In the genomic region with DNA sequence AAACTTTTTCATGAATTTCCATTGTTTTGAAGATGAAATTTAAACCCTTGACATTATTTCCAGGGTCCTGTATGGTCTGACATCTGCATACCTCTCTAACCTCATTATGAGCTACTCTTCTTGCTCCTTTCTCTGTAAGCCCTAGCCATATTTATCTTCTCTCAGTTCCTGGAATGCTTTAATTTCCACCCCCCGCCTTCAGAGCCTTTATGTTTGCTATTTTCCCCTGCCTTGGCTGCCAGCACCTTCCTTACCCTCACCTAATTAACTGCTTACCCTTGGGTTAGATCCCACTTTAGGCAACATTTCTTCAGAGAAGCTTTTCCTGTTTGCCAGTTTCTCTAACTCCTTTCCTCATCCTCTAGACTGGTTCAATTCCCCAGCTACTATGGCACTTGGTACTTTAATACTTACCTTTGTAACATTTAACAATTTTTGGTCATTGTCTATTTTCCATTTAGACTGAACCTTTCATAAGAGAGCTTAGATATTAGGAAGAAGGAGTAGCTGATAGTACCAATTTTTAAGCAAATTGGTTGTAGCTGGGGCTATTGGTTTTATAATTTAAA, we compare ENCODE assay signal across 16 cellular contexts. TPM values are rescaled to one million over a fixed set of nuclear protein-coding genes. Genes with fewer than 3 reads are reported as not detected.
DNase-seq lines count a peak whose midpoint lies in the region; ATAC-seq, FAIRE-seq and TF ChIP-seq lines count a peak whose summit lies in the region.
"Had no signal": no experiment of that assay in that cellular context is flagged by ENCODE, and none has a peak within 500 bp of the region (broad histone marks: within the 10 kb centered on the region; RNA-seq: fewer than 3 reads in every experiment).

No MANE protein-coding gene starts in this region.

- in situ Hi-C loops in HepG2 (cut with HindIII; ENCODE audit: extremely low pct_ligation_motif_present, low pct_unique_long_range_greater_than_20kb) = no loop called here

- ATAC-seq in natural killer cell (no peak), HepG2 (peak; percentile 31; the same call in 1 of the 3 replicates), GM18502 (IDR thresholded peaks at IDR 0.05; ENCODE audit: poor library complexity, unreplicated experiment) (no peak)
- ATAC-seq in natural killer cell treated with Interleukin-12 subunit alpha and Interleukin-12 subunit beta and Interleukin-15 and Interleukin-18, amount 100 ng/mL, for 72 hours = no peak
- peak; percentile 24 for ATAC-seq in activated T-helper 17 cell treated with anti-CD3 and anti-CD28 coated beads, Interleukin-2, amount 50 U/mL, for 72 hours (replicated peaks)
- ATAC-seq: mucosa of descending colon had no signal

- H3K4me1 Mint-ChIP-seq in natural killer cell = peaks cover 62% of the 10 kb centered on the region in 2 donors
- H3K4me1 Mint-ChIP-seq in natural killer cell treated with Interleukin-12 subunit alpha and Interleukin-12 subunit beta and Interleukin-15 and Interleukin-18, amount 100 ng/mL, for 72 hours (ENCODE audit: low read depth in 2 of 2) = peaks cover 26 to 30% of the 10 kb centered on the region in 2 donors
- peaks cover 43% of the 10 kb centered on the region for H3K4me1 Mint-ChIP-seq in activated T-helper 17 cell treated with anti-CD3 and anti-CD28 coated beads, Interleukin-2, amount 50 U/mL, for 72 hours

- no peak overlapping the region for H3K4me3 ChIP-seq in HepG2 (replicated peaks in 1 of 3; ENCODE audit: insufficient read depth in 1 of 3, low read depth in 2 of 3, low read length in 3 of 3)
- H3K4me3 ChIP-seq: mucosa of descending colon, vagina had no signal

- H3K9me3 Mint-ChIP-seq in natural killer cell = no peaks in the 10 kb centered on the region
- no peaks in the 10 kb centered on the region for H3K9me3 Mint-ChIP-seq in natural killer cell treated with Interleukin-12 subunit alpha and Interleukin-12 subunit beta and Interleukin-15 and Interleukin-18, amount 100 ng/mL, for 72 hours
- H3K9me3 Mint-ChIP-seq in activated T-helper 17 cell treated with anti-CD3 and anti-CD28 coated beads, Interleukin-2, amount 50 U/mL, for 72 hours = no peaks in the 10 kb centered on the region

- no TSS peak for BruUV-seq in HepG2 (replicated peaks; lab: Mats Ljungman, UMichigan)

- TF ChIP-seq POLR2A in HepG2 (IDR thresholded peaks at IDR 0.05; ENCODE audit: insufficient read depth in 1 of 2, low read depth in 2 of 2, low read length in 2 of 2) = no peak

- H4K20me1 ChIP-seq in HepG2 (ENCODE audit: insufficient read depth, low read length) = no peaks in the 10 kb centered on the region

- peaks cover 78% of the 10 kb centered on the region for H3K79me2 ChIP-seq in HepG2 (ENCODE audit: insufficient read depth, low read length)

- intact Hi-C loops in natural killer cell (cut with micrococcal nuclease) (loop anchor here (10.0 kb wide), 1 partner anchor 59 kb away; a partner anchor contains a TSS), HepG2 (cut with micrococcal nuclease; ENCODE audit: unreplicated experiment) (no loop called here)

- H3K36me3 Mint-ChIP-seq in natural killer cell = peaks cover 5% of the 10 kb centered on the region
- peaks cover 8% of the 10 kb centered on the region for H3K36me3 Mint-ChIP-seq in natural killer cell treated with Interleukin-12 subunit alpha and Interleukin-12 subunit beta and Interleukin-15 and Interleukin-18, amount 100 ng/mL, for 72 hours
- peaks cover 25% of the 10 kb centered on the region for H3K36me3 Mint-ChIP-seq in activated T-helper 17 cell treated with anti-CD3 and anti-CD28 coated beads, Interleukin-2, amount 50 U/mL, for 72 hours (ENCODE audit: low read depth)

- H3K4me3 Mint-ChIP-seq in natural killer cell = no peak overlapping the region
- no peak overlapping the region for H3K4me3 Mint-ChIP-seq in natural killer cell treated with Interleukin-12 subunit alpha and Interleukin-12 subunit beta and Interleukin-15 and Interleukin-18, amount 100 ng/mL, for 72 hours
- peak overlapping the region; percentile 28 for H3K4me3 Mint-ChIP-seq in activated T-helper 17 cell treated with anti-CD3 and anti-CD28 coated beads, Interleukin-2, amount 50 U/mL, for 72 hours

- peak overlapping the region; percentile 7 to 62 for H3K27ac Mint-ChIP-seq in natural killer cell
- no peak overlapping the region for H3K27ac Mint-ChIP-seq in natural killer cell treated with Interleukin-12 subunit alpha and Interleukin-12 subunit beta and Interleukin-15 and Interleukin-18, amount 100 ng/mL, for 72 hours
- H3K27ac Mint-ChIP-seq in activated T-helper 17 cell treated with anti-CD3 and anti-CD28 coated beads, Interleukin-2, amount 50 U/mL, for 72 hours = peak overlapping the region; percentile 5

- H3K4me1 ChIP-seq in HepG2 (ENCODE audit: insufficient read depth, low read length) = peaks cover 53% of the 10 kb centered on the region

- POLR2A ChIA-PET in HepG2 (lab: Yijun Ruan, JAX) = interaction anchor here (1.4 to 2.9 kb wide), 2 partner anchors 19 to 215 kb away, joined by 3 to 17 read pairs; a partner anchor contains a TSS

- no peaks in the 10 kb centered on the region for H3K27me3 ChIP-seq in HepG2 (ENCODE audit: control insufficient read depth in 1 of 2, insufficient read depth in 2 of 2, low read length in 2 of 2)
- H3K27me3 ChIP-seq: vagina had no signal

- no peak overlapping the region for H3K27ac ChIP-seq in HepG2 (ENCODE audit: extremely low read length, insufficient read depth, low read length)
- H3K27ac ChIP-seq: vagina had no signal

- no peak overlapping the region for H3K9ac ChIP-seq in HepG2 (ENCODE audit: insufficient read depth, low read depth, low read length)

- TF ChIP-seq EP300 in HepG2 (IDR thresholded peaks at IDR 0.05; ENCODE audit: low read depth in 2 of 2, low read length in 2 of 2) (no peak), HepG2 (CRISPR knock-in tag; IDR thresholded peaks at IDR 0.05; ENCODE audit: borderline replicate concordance) (no peak)

- CTCF ChIA-PET in HepG2 (lab: Yijun Ruan, JAX; ENCODE audit: low intra/inter-chr PET ratio, low total read pairs) = no interaction called here

- H3K27me3 Mint-ChIP-seq in natural killer cell (ENCODE audit: low read depth in 2 of 2) = no peaks in the 10 kb centered on the region
- no peaks in the 10 kb centered on the region for H3K27me3 Mint-ChIP-seq in natural killer cell treated with Interleukin-12 subunit alpha and Interleukin-12 subunit beta and Interleukin-15 and Interleukin-18, amount 100 ng/mL, for 72 hours
- H3K27me3 Mint-ChIP-seq in activated T-helper 17 cell treated with anti-CD3 and anti-CD28 coated beads, Interleukin-2, amount 50 U/mL, for 72 hours = no peaks in the 10 kb centered on the region

- H3K9me3 ChIP-seq in HepG2 (ENCODE audit: low read length) = no peaks in the 10 kb centered on the region
- H3K9me3 ChIP-seq: mucosa of descending colon, vagina had no signal

- peaks cover 0 to 3% of the 10 kb centered on the region in 2 experiments; a peak in 3 of 5 replicates for H3K36me3 ChIP-seq in HepG2 (replicated peaks in 1 of 2; ENCODE audit: control insufficient read depth in 1 of 2, insufficient read depth in 2 of 2, low read length in 2 of 2)

- 56% methylated on average over 1 of the region's 1 CpG for WGBS in HepG2 (ENCODE audit: low lambda C conversion rate)

- no peak for FAIRE-seq in HepG2 (lab: Jason Lieb, UNC)

- TF ChIP-seq RAD21 in HepG2 (CRISPR knock-in tag; IDR thresholded peaks at IDR 0.05) = no peak

- DNase-seq in natural killer cell (no peak), HepG2 (ENCODE audit: low spot score) (no peak), SHP77 (lab: John Stamatoyannopoulos, UW) (no peak), T-helper 1 cell (no peak), NOMO-1 treated with dmso at 0.1 percent for 144 hours (lab: John Stamatoyannopoulos, UW; ENCODE audit: unreplicated experiment) (no peak)
- DNase-seq in natural killer cell treated with Interleukin-12 subunit alpha and Interleukin-12 subunit beta and Interleukin-15 and Interleukin-18, amount 100 ng/mL, for 72 hours (ENCODE audit: low spot score) = no peak
- DNase-seq: amniotic stem cell; KBM-7; mucosa of descending colon; NCI-H1694 treated with DMSO at 0.1 percent for 48 hours; NCI-H524; stimulated activated CD8-positive, alpha-beta memory T cell treated with anti-CD3 and anti-CD28 coated beads, Interleukin-4, amount 100 ng/mL, for 48 hours; T1000 had no signal

- no peak overlapping the region for H2AFZ ChIP-seq in HepG2 (ENCODE audit: low read length)

- no peak for TF ChIP-seq CTCF in natural killer cell (IDR thresholded peaks at IDR 0.05)
- no peak for TF ChIP-seq CTCF in HepG2 (CRISPR knock-in tag; IDR thresholded peaks at IDR 0.05)

- H3K4me2 ChIP-seq in HepG2 (ENCODE audit: low read depth, low read length) = 0 out of 2 replicates have a peak overlapping the region, but pooled peaks have one; percentile 2

RNA-seq across cellular contexts. Expression of a gene that starts 6.0 kb away (rescaled TPM):
- total RNA-seq in natural killer cell (10 to 100 TPM; 13.3 to 22.9 (median 18.3) TPM), HepG2 (2016; rRNA removed; fragmentation: Illumina TruSeq; extraction: Trizol) (10.9 and 15.6 TPM in 2 replicates)
- 10 to 100 TPM; 11.9 to 13.2 TPM for total RNA-seq in natural killer cell treated with Interleukin-12 subunit alpha and Interleukin-12 subunit beta and Interleukin-15 and Interleukin-18, amount 100 ng/mL, for 72 hours
- 10 to 100 TPM; 13.4 to 14.0 TPM for total RNA-seq in activated T-helper 17 cell treated with anti-CD3 and anti-CD28 coated beads, Interleukin-2, amount 50 U/mL, for 72 hours
- total RNA-seq in HepG2 (2016; cell fraction: cytosol; rRNA removed; fragmentation: Illumina TruSeq; extraction: Trizol; ENCODE audit: low read depth) = 4.5 and 5.0 TPM in 2 replicates
- total RNA-seq in HepG2 (2016; cell fraction: insoluble cytoplasmic fraction; rRNA removed; fragmentation: Illumina TruSeq; extraction: Trizol) = 11.0 and 15.6 TPM in 2 replicates
- total RNA-seq in HepG2 (2016; cell fraction: membrane; rRNA removed; fragmentation: Illumina TruSeq; extraction: Trizol) = 14.1 and 14.7 TPM in 2 replicates
- 10.3 and 11.2 TPM in 2 replicates for total RNA-seq in HepG2 (2016; cell fraction: nucleus; rRNA removed; fragmentation: Illumina TruSeq; extraction: Trizol)
- polyA plus RNA-seq in HepG2 (2011; rRNA removed) = 5.7 and 6.6 TPM in 2 replicates
- 2.7 and 3.9 TPM in 2 replicates for polyA plus RNA-seq in HepG2 (2011; cell fraction: cytosol; rRNA removed)
- 2.7 and 3.5 TPM in 2 replicates for polyA plus RNA-seq in HepG2 (2011; cell fraction: nucleus; rRNA removed)
- polyA plus RNA-seq in HepG2 (2012) = 4.4 and 8.3 TPM in 2 replicates
- polyA plus RNA-seq in HepG2 (2016; cell fraction: cytosol; fragmentation: Illumina TruSeq; extraction: Trizol; ENCODE audit: low read depth) = 5.1 and 6.7 TPM in 2 replicates
- 20.7 and 22.1 TPM in 2 replicates for polyA plus RNA-seq in HepG2 (2016; cell fraction: insoluble cytoplasmic fraction; fragmentation: Illumina TruSeq; extraction: Trizol; ENCODE audit: low read depth)
- 11.1 and 11.8 TPM in 2 replicates for polyA plus RNA-seq in HepG2 (2016; cell fraction: membrane; fragmentation: Illumina TruSeq; extraction: Trizol; ENCODE audit: low read depth)
- polyA plus RNA-seq in HepG2 (2016; cell fraction: nucleus; fragmentation: Illumina TruSeq; extraction: Trizol; ENCODE audit: insufficient read depth, low read depth) = 17.8 and 19.4 TPM in 2 replicates
- 4.5 and 4.8 TPM in 2 replicates for polyA minus RNA-seq in HepG2 (2011; rRNA and poly(A)+ RNA removed; ENCODE audit: low replicate concordance)
- polyA minus RNA-seq in HepG2 (2011; cell fraction: cytosol; rRNA and poly(A)+ RNA removed) = 5.7 and 5.8 TPM in 2 replicates
- 8.9 and 11.7 TPM in 2 replicates for polyA minus RNA-seq in HepG2 (2011; cell fraction: nucleus; rRNA and poly(A)+ RNA removed)

RNA-seq across cellular contexts. Expression of a gene that starts 29.0 kb away (rescaled TPM):
- total RNA-seq in natural killer cell (100 to 1,000 TPM; 148 to 160 (median 159) TPM), HepG2 (2016; rRNA removed; fragmentation: Illumina TruSeq; extraction: Trizol) (210 and 318 TPM in 2 replicates)
- 100 to 1,000 TPM; 123 to 129 TPM for total RNA-seq in natural killer cell treated with Interleukin-12 subunit alpha and Interleukin-12 subunit beta and Interleukin-15 and Interleukin-18, amount 100 ng/mL, for 72 hours
- total RNA-seq in activated T-helper 17 cell treated with anti-CD3 and anti-CD28 coated beads, Interleukin-2, amount 50 U/mL, for 72 hours = 100 to 1,000 TPM in 1 of 2 donors, 10 to 100 TPM in 1; 90.0 to 122 TPM
- 30.8 and 32.7 TPM in 2 replicates for total RNA-seq in HepG2 (2016; cell fraction: cytosol; rRNA removed; fragmentation: Illumina TruSeq; extraction: Trizol; ENCODE audit: low read depth)
- total RNA-seq in HepG2 (2016; cell fraction: insoluble cytoplasmic fraction; rRNA removed; fragmentation: Illumina TruSeq; extraction: Trizol) = 209 and 319 TPM in 2 replicates
- 43.6 and 56.6 TPM in 2 replicates for total RNA-seq in HepG2 (2016; cell fraction: membrane; rRNA removed; fragmentation: Illumina TruSeq; extraction: Trizol)
- total RNA-seq in HepG2 (2016; cell fraction: nucleus; rRNA removed; fragmentation: Illumina TruSeq; extraction: Trizol) = 147 and 149 TPM in 2 replicates
- polyA plus RNA-seq in HepG2 (2011; rRNA removed) = 67.6 and 90.0 TPM in 2 replicates
- polyA plus RNA-seq in HepG2 (2011; cell fraction: cytosol; rRNA removed) = 24.7 and 40.4 TPM in 2 replicates
- 53.1 and 74.3 TPM in 2 replicates for polyA plus RNA-seq in HepG2 (2011; cell fraction: nucleus; rRNA removed)
- polyA plus RNA-seq in HepG2 (2012) = 74.5 and 94.0 TPM in 2 replicates
- polyA plus RNA-seq in HepG2 (2016; cell fraction: cytosol; fragmentation: Illumina TruSeq; extraction: Trizol; ENCODE audit: low read depth) = 13.4 and 15.5 TPM in 2 replicates
- 268 and 281 TPM in 2 replicates for polyA plus RNA-seq in HepG2 (2016; cell fraction: insoluble cytoplasmic fraction; fragmentation: Illumina TruSeq; extraction: Trizol; ENCODE audit: low read depth)
- polyA plus RNA-seq in HepG2 (2016; cell fraction: membrane; fragmentation: Illumina TruSeq; extraction: Trizol; ENCODE audit: low read depth) = 23.4 and 27.8 TPM in 2 replicates
- 186 and 191 TPM in 2 replicates for polyA plus RNA-seq in HepG2 (2016; cell fraction: nucleus; fragmentation: Illumina TruSeq; extraction: Trizol; ENCODE audit: insufficient read depth, low read depth)
- 23.9 and 42.3 TPM in 2 replicates for polyA minus RNA-seq in HepG2 (2011; rRNA and poly(A)+ RNA removed; ENCODE audit: low replicate concordance)
- polyA minus RNA-seq in HepG2 (2011; cell fraction: cytosol; rRNA and poly(A)+ RNA removed) = 40.4 and 47.9 TPM in 2 replicates
- 156 and 191 TPM in 2 replicates for polyA minus RNA-seq in HepG2 (2011; cell fraction: nucleus; rRNA and poly(A)+ RNA removed)

RNA-seq across cellular contexts. Expression of a gene that starts 40.6 kb away (rescaled TPM):
- total RNA-seq in natural killer cell (10 to 100 TPM; 35.4 to 47.7 (median 42.5) TPM), HepG2 (2016; rRNA removed; fragmentation: Illumina TruSeq; extraction: Trizol) (39.5 and 60.3 TPM in 2 replicates)
- 100 to 1,000 TPM; 142 to 146 TPM for total RNA-seq in natural killer cell treated with Interleukin-12 subunit alpha and Interleukin-12 subunit beta and Interleukin-15 and Interleukin-18, amount 100 ng/mL, for 72 hours
- total RNA-seq in activated T-helper 17 cell treated with anti-CD3 and anti-CD28 coated beads, Interleukin-2, amount 50 U/mL, for 72 hours = 100 to 1,000 TPM; 220 to 329 TPM
- 11.0 and 16.4 TPM in 2 replicates for total RNA-seq in HepG2 (2016; cell fraction: cytosol; rRNA removed; fragmentation: Illumina TruSeq; extraction: Trizol; ENCODE audit: low read depth)
- 39.4 and 62.3 TPM in 2 replicates for total RNA-seq in HepG2 (2016; cell fraction: insoluble cytoplasmic fraction; rRNA removed; fragmentation: Illumina TruSeq; extraction: Trizol)
- 36.2 and 41.2 TPM in 2 replicates for total RNA-seq in HepG2 (2016; cell fraction: membrane; rRNA removed; fragmentation: Illumina TruSeq; extraction: Trizol)
- total RNA-seq in HepG2 (2016; cell fraction: nucleus; rRNA removed; fragmentation: Illumina TruSeq; extraction: Trizol) = 68.5 and 75.0 TPM in 2 replicates
- polyA plus RNA-seq in HepG2 (2011; rRNA removed) = 110 and 137 TPM in 2 replicates
- polyA plus RNA-seq in HepG2 (2011; cell fraction: cytosol; rRNA removed) = 61.7 and 85.2 TPM in 2 replicates
- polyA plus RNA-seq in HepG2 (2011; cell fraction: nucleus; rRNA removed) = 36.3 and 40.5 TPM in 2 replicates
- polyA plus RNA-seq in HepG2 (2012) = 77.7 and 120 TPM in 2 replicates
- polyA plus RNA-seq in HepG2 (2016; cell fraction: cytosol; fragmentation: Illumina TruSeq; extraction: Trizol; ENCODE audit: low read depth) = 10.9 and 16.5 TPM in 2 replicates
- 34.8 and 35.0 TPM in 2 replicates for polyA plus RNA-seq in HepG2 (2016; cell fraction: insoluble cytoplasmic fraction; fragmentation: Illumina TruSeq; extraction: Trizol; ENCODE audit: low read depth)
- 19.1 and 21.8 TPM in 2 replicates for polyA plus RNA-seq in HepG2 (2016; cell fraction: membrane; fragmentation: Illumina TruSeq; extraction: Trizol; ENCODE audit: low read depth)
- polyA plus RNA-seq in HepG2 (2016; cell fraction: nucleus; fragmentation: Illumina TruSeq; extraction: Trizol; ENCODE audit: insufficient read depth, low read depth) = 70.3 and 77.8 TPM in 2 replicates
- polyA minus RNA-seq in HepG2 (2011; rRNA and poly(A)+ RNA removed; ENCODE audit: low replicate concordance) = 16.0 and 42.3 TPM in 2 replicates
- 97.0 and 156 TPM in 2 replicates for polyA minus RNA-seq in HepG2 (2011; cell fraction: cytosol; rRNA and poly(A)+ RNA removed)
- 90.4 and 99.5 TPM in 2 replicates for polyA minus RNA-seq in HepG2 (2011; cell fraction: nucleus; rRNA and poly(A)+ RNA removed)

RNA-seq across cellular contexts. Expression of a gene that starts 55.4 kb away (rescaled TPM):
- total RNA-seq in natural killer cell = 1 to 10 TPM; 5.6 to 7.5 (median 7.0) TPM
- total RNA-seq in natural killer cell treated with Interleukin-12 subunit alpha and Interleukin-12 subunit beta and Interleukin-15 and Interleukin-18, amount 100 ng/mL, for 72 hours = 10 to 100 TPM; 25.9 to 31.4 TPM
- 10 to 100 TPM; 18.7 to 38.7 TPM for total RNA-seq in activated T-helper 17 cell treated with anti-CD3 and anti-CD28 coated beads, Interleukin-2, amount 50 U/mL, for 72 hours
- total RNA-seq in HepG2 (2016; rRNA removed; fragmentation: Illumina TruSeq; extraction: Trizol) = 54.9 and 89.6 TPM in 2 replicates
- total RNA-seq in HepG2 (2016; cell fraction: cytosol; rRNA removed; fragmentation: Illumina TruSeq; extraction: Trizol; ENCODE audit: low read depth) = 14.3 and 18.1 TPM in 2 replicates
- 55.8 and 86.2 TPM in 2 replicates for total RNA-seq in HepG2 (2016; cell fraction: insoluble cytoplasmic fraction; rRNA removed; fragmentation: Illumina TruSeq; extraction: Trizol)
- 41.0 and 43.6 TPM in 2 replicates for total RNA-seq in HepG2 (2016; cell fraction: membrane; rRNA removed; fragmentation: Illumina TruSeq; extraction: Trizol)
- total RNA-seq in HepG2 (2016; cell fraction: nucleus; rRNA removed; fragmentation: Illumina TruSeq; extraction: Trizol) = 28.5 and 31.1 TPM in 2 replicates
- polyA plus RNA-seq in HepG2 (2011; rRNA removed) = 28.6 and 38.3 TPM in 2 replicates
- polyA plus RNA-seq in HepG2 (2011; cell fraction: cytosol; rRNA removed) = 24.4 and 32.3 TPM in 2 replicates
- 6.7 and 12.7 TPM in 2 replicates for polyA plus RNA-seq in HepG2 (2011; cell fraction: nucleus; rRNA removed)
- polyA plus RNA-seq in HepG2 (2012) = 36.3 and 47.9 TPM in 2 replicates
- polyA plus RNA-seq in HepG2 (2016; cell fraction: cytosol; fragmentation: Illumina TruSeq; extraction: Trizol; ENCODE audit: low read depth) = 23.3 and 26.6 TPM in 2 replicates
- 113 and 116 TPM in 2 replicates for polyA plus RNA-seq in HepG2 (2016; cell fraction: insoluble cytoplasmic fraction; fragmentation: Illumina TruSeq; extraction: Trizol; ENCODE audit: low read depth)
- 44.1 and 47.6 TPM in 2 replicates for polyA plus RNA-seq in HepG2 (2016; cell fraction: membrane; fragmentation: Illumina TruSeq; extraction: Trizol; ENCODE audit: low read depth)
- polyA plus RNA-seq in HepG2 (2016; cell fraction: nucleus; fragmentation: Illumina TruSeq; extraction: Trizol; ENCODE audit: insufficient read depth, low read depth) = 46.0 and 46.3 TPM in 2 replicates
- 25.8 and 48.5 TPM in 2 replicates for polyA minus RNA-seq in HepG2 (2011; rRNA and poly(A)+ RNA removed; ENCODE audit: low replicate concordance)
- polyA minus RNA-seq in HepG2 (2011; cell fraction: cytosol; rRNA and poly(A)+ RNA removed) = 21.1 and 27.0 TPM in 2 replicates
- 29.3 and 34.5 TPM in 2 replicates for polyA minus RNA-seq in HepG2 (2011; cell fraction: nucleus; rRNA and poly(A)+ RNA removed)

Comparison
In these comparisons a context has a peak if more than half of its experiments do, and no peak if none do; other contexts are left out.
1. H3K27ac Mint-ChIP-seq: peak in natural killer cell (2 of 2) and activated T-helper 17 cell treated with anti-CD3 and anti-CD28 coated beads, Interleukin-2, amount 50 U/mL, for 72 hours (single experiment); none in natural killer cell treated with Interleukin-12 subunit alpha and Interleukin-12 subunit beta and Interleukin-15 and Interleukin-18, amount 100 ng/mL, for 72 hours (0 of 2).
2. ATAC-seq: peak in activated T-helper 17 cell treated with anti-CD3 and anti-CD28 coated beads, Interleukin-2, amount 50 U/mL, for 72 hours (single experiment) and HepG2 (single experiment); none in natural killer cell (0 of 3), natural killer cell treated with Interleukin-12 subunit alpha and Interleukin-12 subunit beta and Interleukin-15 and Interleukin-18, amount 100 ng/mL, for 72 hours (0 of 2) and GM18502 (single experiment).